In genomic region chr2:43105586-43106562, GRCh38 we compare ENCODE assay signal across 8 cellular contexts.
DNase-seq lines count a peak whose midpoint lies in the region; FAIRE-seq and TF ChIP-seq lines count a peak whose summit lies in the region.

No MANE protein-coding gene starts in this region.

- H3K4me2 ChIP-seq in astrocyte (ENCODE audit: low read length): no peak overlapping the region

- TF ChIP-seq CTCF in GM12872 (IDR thresholded peaks at IDR 0.05; ENCODE audit: insufficient read depth, low read depth, low read length) (peak; percentile 42; the same call in 2 of the 3 replicates), HL-60 (IDR thresholded peaks at IDR 0.05; ENCODE audit: insufficient read depth, low read length) (no peak), astrocyte (IDR thresholded peaks at IDR 0.05; ENCODE audit: insufficient read depth, low read depth, low read length) (peak; percentile 16), tibial artery (IDR thresholded peaks at IDR 0.05) (peak; percentile 30 to 37)

- H3K9me3 ChIP-seq in astrocyte (ENCODE audit: insufficient read depth, low read depth, low read length): no peaks in the 10 kb centered on the region
- H3K9me3 ChIP-seq in tibial artery: no peaks in the 10 kb centered on the region

- peaks cover 5% of the 10 kb centered on the region for H3K36me3 Mint-ChIP-seq in astrocyte (ENCODE audit: low read depth, unreplicated experiment)
- H3K36me3 Mint-ChIP-seq in activated naive CD8-positive, alpha-beta T cell treated with anti-CD3 and anti-CD28 coated beads for 36 hours: peaks cover 6% of the 10 kb centered on the region

- H3K9ac ChIP-seq in astrocyte (ENCODE audit: low read length): no peak overlapping the region

- intact Hi-C loops in tibial artery (cut with DNase I; ENCODE audit: low total_unique reads): no loop called here

- H3K27ac ChIP-seq in HL-60 (replicated peaks): peak overlapping the region; percentile 88
- no peak overlapping the region for H3K27ac ChIP-seq in astrocyte (ENCODE audit: low read depth, low read length)
- H3K27ac ChIP-seq in tibial artery: peak overlapping the region; percentile 37 to 65

- peak overlapping the region; percentile 45 for H3K27ac Mint-ChIP-seq in astrocyte (ENCODE audit: unreplicated experiment)
- no peak overlapping the region for H3K27ac Mint-ChIP-seq in activated naive CD8-positive, alpha-beta T cell treated with anti-CD3 and anti-CD28 coated beads for 36 hours

- H3K27me3 Mint-ChIP-seq in astrocyte (ENCODE audit: low read depth, unreplicated experiment): peaks cover 2% of the 10 kb centered on the region
- no peaks in the 10 kb centered on the region for H3K27me3 Mint-ChIP-seq in activated naive CD8-positive, alpha-beta T cell treated with anti-CD3 and anti-CD28 coated beads for 36 hours

- peaks cover 27% of the 10 kb centered on the region for H3K4me1 Mint-ChIP-seq in astrocyte (ENCODE audit: low read depth, unreplicated experiment)
- peaks cover 18% of the 10 kb centered on the region for H3K4me1 Mint-ChIP-seq in activated naive CD8-positive, alpha-beta T cell treated with anti-CD3 and anti-CD28 coated beads for 36 hours

- FAIRE-seq in astrocyte (lab: Jason Lieb, UNC): no peak

- H3K27me3 ChIP-seq in HL-60 (ENCODE audit: insufficient read depth, poor library complexity, severe bottlenecking): no peaks in the 10 kb centered on the region
- H3K27me3 ChIP-seq in astrocyte (ENCODE audit: insufficient read depth, low read length): no peaks in the 10 kb centered on the region
- no peaks in the 10 kb centered on the region for H3K27me3 ChIP-seq in tibial artery

- DNase-seq in HL-60 (ENCODE audit: low read depth in 1 of 2, low spot score in 1 of 2) (peak; percentile 83 to 95), astrocyte (ENCODE audit: low read depth) (no peak), left kidney (ENCODE audit: low read depth, low spot score) (peak; percentile 67), tibial artery (peak; percentile 72 to 80), NCI-H748 (lab: John Stamatoyannopoulos, UW; ENCODE audit: unreplicated experiment) (no peak), NCI-H1930 (lab: John Stamatoyannopoulos, UW) (no peak)
- no peak for DNase-seq in activated naive CD8-positive, alpha-beta T cell treated with anti-CD3 and anti-CD28 coated beads for 36 hours

- H2AFZ ChIP-seq in astrocyte (ENCODE audit: low read depth, low read length): no peak overlapping the region

- no peaks in the 10 kb centered on the region for H3K79me2 ChIP-seq in astrocyte (ENCODE audit: insufficient read depth, low read length)

- peaks cover 19% of the 10 kb centered on the region for H3K4me1 ChIP-seq in astrocyte (ENCODE audit: insufficient read depth, low read length)
- H3K4me1 ChIP-seq in tibial artery: peaks cover 0 to 73% (median 56%) of the 10 kb centered on the region in 4 donors

- H3K36me3 ChIP-seq in astrocyte (ENCODE audit: insufficient read depth, low read length): no peaks in the 10 kb centered on the region
- no peaks in the 10 kb centered on the region for H3K36me3 ChIP-seq in tibial artery

- H3K4me3 ChIP-seq in HL-60 (replicated peaks; ENCODE audit: insufficient read depth, low read length) (no peak overlapping the region), astrocyte (ENCODE audit: insufficient read depth, low read depth, low read length) (no peak overlapping the region), tibial artery (no peak overlapping the region)

- no peak overlapping the region for H3K4me3 Mint-ChIP-seq in astrocyte (ENCODE audit: unreplicated experiment)
- no peak overlapping the region for H3K4me3 Mint-ChIP-seq in activated naive CD8-positive, alpha-beta T cell treated with anti-CD3 and anti-CD28 coated beads for 36 hours

- H3K9me3 Mint-ChIP-seq in astrocyte (ENCODE audit: unreplicated experiment): peaks cover 11% of the 10 kb centered on the region
- H3K9me3 Mint-ChIP-seq in activated naive CD8-positive, alpha-beta T cell treated with anti-CD3 and anti-CD28 coated beads for 36 hours: peaks cover 3% of the 10 kb centered on the region

- H4K20me1 ChIP-seq in astrocyte (ENCODE audit: insufficient read depth, low read length): no peaks in the 10 kb centered on the region

Comparison
In these comparisons a context has a peak if more than half of its experiments do, and no peak if none do; other contexts are left out.
1. DNase-seq: peak in HL-60 (2 of 2), left kidney (single experiment) and tibial artery (2 of 2); none in astrocyte (single experiment), activated naive CD8-positive, alpha-beta T cell treated with anti-CD3 and anti-CD28 coated beads for 36 hours (single experiment), NCI-H748 (single experiment) and NCI-H1930 (0 of 2).